Comparison of ENCODE assay signal across 1 cellular context in genomic region chr22:16608931-16609330, GRCh38.
TF ChIP-seq lines count a peak whose summit lies in the region.

No MANE protein-coding gene starts in this region.

TF ChIP-seq in HEK293T, 16 proteins besides CTCF, POLR2A, EP300 and RAD21 (continued from another document):
- no peak for TF ChIP-seq PKNOX1 (IDR thresholded peaks at IDR 0.05)
